1 cellular context compared by ENCODE assay signal in genomic region chr14:62824086-62824485, GRCh38.
TF ChIP-seq lines count a peak whose summit lies in the region.

No MANE protein-coding gene starts in this region.

TF ChIP-seq in IMR-90, 13 proteins besides CTCF, POLR2A, EP300 and RAD21 (continued from another document):
- no peak for TF ChIP-seq MXI1 (IDR thresholded peaks at IDR 0.05; ENCODE audit: borderline replicate concordance, low read depth, low read length)
- no peak for TF ChIP-seq NFE2L2 (IDR thresholded peaks at IDR 0.05; ENCODE audit: low read depth, low read length)
- TF ChIP-seq FOS (IDR thresholded peaks at IDR 0.05; ENCODE audit: low read depth, low read length): no peak
- no peak for TF ChIP-seq RCOR1 (IDR thresholded peaks at IDR 0.05; ENCODE audit: insufficient replicate concordance, low read length)
- no peak for TF ChIP-seq CHD1 (IDR thresholded peaks at IDR 0.05; ENCODE audit: low read depth, low read length)
- no peak for TF ChIP-seq MAFK (IDR thresholded peaks at IDR 0.05; ENCODE audit: low read depth, low read length)
- no peak for TF ChIP-seq BHLHE40 (IDR thresholded peaks at IDR 0.05; ENCODE audit: low read depth, low read length)
